Comparison of ENCODE assay signal across 1 cellular context in genomic region chr17:19040350-19040749, GRCh38. TPM values are rescaled to one million over a fixed set of nuclear protein-coding genes. Genes with fewer than 3 reads are reported as not detected.
"Had no signal": no experiment of that assay in that cellular context is flagged by ENCODE, and none has a peak within 500 bp of the region (broad histone marks: within the 10 kb centered on the region; RNA-seq: fewer than 3 reads in every experiment).

No MANE protein-coding gene starts in this region.

RNA-seq across cellular contexts. Expression of gene GRAP, which starts 6.4 kb away (rescaled TPM):
- total RNA-seq: LHCN-M2 had no signal
